In genomic region chr17:57557793-57558681, GRCh38 we compare ENCODE assay signal across 8 cellular contexts.
DNase-seq lines count a peak whose midpoint lies in the region; ATAC-seq and TF ChIP-seq lines count a peak whose summit lies in the region.

No MANE protein-coding gene starts in this region.

- ATAC-seq in thoracic aorta (ENCODE audit: insufficient number of reproducible peaks, low FRiP score, low read depth): no peak
- ATAC-seq in GM18520 (IDR thresholded peaks at IDR 0.05; ENCODE audit: unreplicated experiment): no peak

- POLR2A ChIA-PET in RWPE1 (lab: Yijun Ruan, JAX; ENCODE audit: low non-redundant PET): no interaction called here

- DNase-seq in NCI-H748 (lab: John Stamatoyannopoulos, UW; ENCODE audit: unreplicated experiment) (peak; percentile 30), NCI-H748 treated with DMSO at 0.1 percent for 48 hours (lab: John Stamatoyannopoulos, UW) (no peak), RWPE1 (ENCODE audit: low spot score) (peak; percentile 85), fibroblast of the aortic adventitia (ENCODE audit: low read depth) (peak; percentile 67), thoracic aorta (ENCODE audit: low spot score) (no peak), substantia nigra (lab: John Stamatoyannopoulos, UW) (no peak)
- DNase-seq in activated CD8-positive, alpha-beta memory T cell treated with anti-CD3 and anti-CD28 coated beads for 24 hours: no peak

- H3K4me3 ChIP-seq in fibroblast of the aortic adventitia (ENCODE audit: low read depth, low read length) (no peak overlapping the region), thoracic aorta (peak overlapping the region; percentile 31)

- H3K9me3 ChIP-seq in thoracic aorta: no peaks in the 10 kb centered on the region

- H3K27ac ChIP-seq in RWPE1 (peak overlapping the region; percentile 92), thoracic aorta (peak overlapping the region; percentile 12 to 25), substantia nigra (ENCODE audit: low read depth, low read length, poor library complexity, severe bottlenecking) (no peak overlapping the region)

- H3K4me1 ChIP-seq in thoracic aorta (ENCODE audit: control insufficient read depth in 1 of 2, low read depth in 2 of 2): peaks cover 3 to 44% of the 10 kb centered on the region in 2 donors

- no peaks in the 10 kb centered on the region for H3K36me3 ChIP-seq in thoracic aorta

- H3K27me3 ChIP-seq in thoracic aorta (replicated peaks; ENCODE audit: insufficient read depth): no peaks in the 10 kb centered on the region

- TF ChIP-seq CTCF in RWPE1 (conservative IDR thresholded peaks at IDR 0.05; ENCODE audit: low read depth) (no peak), fibroblast of the aortic adventitia (IDR thresholded peaks at IDR 0.05; ENCODE audit: insufficient read depth, low read length) (no peak), thoracic aorta (IDR thresholded peaks at IDR 0.05) (no peak)

- CTCF ChIA-PET in RWPE1 (lab: Yijun Ruan, JAX): interaction anchor here (0.6 to 0.8 kb wide), 3 partner anchors 39 to 788 kb away, joined by 4 to 7 read pairs (median 4); no protein-coding TSS in a partner anchor

Comparison
In these comparisons a context has a peak if more than half of its experiments do, and no peak if none do; other contexts are left out.
1. DNase-seq: peak in NCI-H748 (single experiment), RWPE1 (single experiment) and fibroblast of the aortic adventitia (single experiment); none in NCI-H748 treated with DMSO at 0.1 percent for 48 hours (single experiment), thoracic aorta (single experiment), substantia nigra (0 of 49) and activated CD8-positive, alpha-beta memory T cell treated with anti-CD3 and anti-CD28 coated beads for 24 hours (single experiment).